Comparison of ENCODE assay signal across 1 cellular context in the genomic region with DNA sequence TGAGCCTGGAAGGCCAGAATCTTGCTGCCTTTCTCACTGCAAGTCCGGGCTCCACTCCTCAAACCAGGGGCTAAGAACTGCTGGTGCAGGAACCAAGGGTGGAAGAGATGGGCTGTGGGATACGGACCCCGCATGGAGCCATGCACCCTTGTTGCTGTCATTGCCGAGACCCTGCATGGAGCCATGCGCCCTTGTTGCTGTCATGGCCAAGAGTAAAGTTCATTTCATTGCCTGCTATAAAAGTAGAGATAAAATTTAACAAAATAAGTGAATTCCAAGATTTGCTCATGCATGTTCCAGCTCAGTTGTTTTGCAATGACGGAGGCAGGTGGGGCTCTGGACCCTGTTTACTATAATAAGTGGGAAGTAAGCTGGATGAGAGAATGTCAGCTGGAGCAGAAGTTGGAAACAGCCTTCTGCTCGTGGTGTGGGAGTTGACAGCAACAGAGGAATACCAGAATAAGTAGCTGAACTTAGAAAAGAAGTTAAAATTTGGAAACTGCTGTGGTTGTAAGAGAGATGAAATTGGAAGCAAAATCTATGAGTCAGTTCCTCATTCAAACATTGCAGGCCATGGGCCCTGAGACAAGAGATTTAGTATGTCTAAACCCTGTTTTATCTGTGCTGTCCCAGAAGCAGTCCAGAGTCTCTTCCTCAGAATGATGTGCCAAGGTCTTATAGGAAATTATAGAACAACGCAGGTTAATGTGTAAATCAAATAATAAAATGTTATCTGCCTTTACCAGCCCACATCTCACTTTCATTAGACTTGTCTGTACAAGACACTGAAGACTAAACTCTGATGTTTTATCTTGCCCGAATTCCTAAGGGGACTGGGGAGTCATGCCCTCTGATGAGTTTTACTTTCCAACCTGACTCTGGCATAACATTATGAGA.
TF ChIP-seq lines count a peak whose summit lies in the region.

No MANE protein-coding gene starts in this region.

TF ChIP-seq in H1, 55 proteins besides CTCF, POLR2A, EP300 and RAD21 (continued from another document):
- TF ChIP-seq JUND (IDR thresholded peaks at IDR 0.05; ENCODE audit: low read length) (no peak), KDM1A (IDR thresholded peaks at IDR 0.05; ENCODE audit: borderline replicate concordance, low read length) (no peak), KDM4A (IDR thresholded peaks at IDR 0.05; ENCODE audit: low read depth, low read length, severe bottlenecking) (no peak), ZNF274 (IDR thresholded peaks at IDR 0.05; ENCODE audit: borderline replicate concordance, extremely low read depth, low read length) (no peak), TCF12 (IDR thresholded peaks at IDR 0.05; ENCODE audit: low read depth, low read length) (no peak), NRF1 (IDR thresholded peaks at IDR 0.05; ENCODE audit: low read depth, low read length) (no peak), NANOG (IDR thresholded peaks at IDR 0.05; ENCODE audit: insufficient read depth, low read depth, low read length, poor library complexity, severe bottlenecking) (no peak), BACH1 (IDR thresholded peaks at IDR 0.05; ENCODE audit: low read length) (no peak), POU5F1 (IDR thresholded peaks at IDR 0.05; ENCODE audit: low read depth, low read length) (no peak)
TF ChIP-seq in H1: peak in this region for 0.
